Comparison of ENCODE assay signal across 2 cellular contexts in the genomic region with DNA sequence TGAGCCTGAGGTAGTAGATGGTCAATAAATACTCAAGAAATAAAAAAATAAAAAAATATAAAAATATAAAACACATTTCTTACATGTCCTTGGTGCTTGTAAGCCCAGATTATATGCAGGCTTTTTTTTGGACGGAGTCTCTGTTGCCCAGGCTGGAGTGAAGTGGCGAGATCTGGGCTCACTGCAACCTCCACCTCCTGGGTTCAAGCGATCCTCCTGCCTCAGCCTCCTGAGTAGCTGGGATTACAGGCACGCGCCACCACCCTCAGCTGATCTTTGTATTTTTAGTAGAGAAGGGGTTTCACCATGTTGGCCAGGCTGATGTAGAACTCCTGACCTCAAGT.
A peak's percentile ranks its signal among the peaks of the same experiment; 100 is the strongest.
TF ChIP-seq lines count a peak whose summit lies in the region.

No MANE protein-coding gene starts in this region.

TF ChIP-seq in IMR-90, 13 proteins besides CTCF, POLR2A, EP300 and RAD21:
- TF ChIP-seq BHLHE40 (IDR thresholded peaks at IDR 0.05; ENCODE audit: low read depth, low read length) = peak; percentile 65; the same call in 1 of the 2 replicates

TF ChIP-seq in HepG2, 621 proteins besides CTCF, POLR2A, EP300 and RAD21:
- peak; percentile 11; the same call in 1 of the 2 replicates for TF ChIP-seq KDM5B (CRISPR knock-in tag; IDR thresholded peaks at IDR 0.05; ENCODE audit: borderline replicate concordance)
- peak; percentile 96 for TF ChIP-seq ZMYM3 (CRISPR knock-in tag; IDR thresholded peaks at IDR 0.05)
- TF ChIP-seq ADNP (CRISPR knock-in tag; IDR thresholded peaks at IDR 0.05) = peak; percentile 77
- 0 out of 2 replicates have a peak, but pooled peaks have one; percentile 12 for TF ChIP-seq HDAC2 (CRISPR knock-in tag; IDR thresholded peaks at IDR 0.05)
- TF ChIP-seq ZNF770 (CRISPR knock-in tag; IDR thresholded peaks at IDR 0.05) = peak; percentile 99
- TF ChIP-seq KDM1A (CRISPR knock-in tag; IDR thresholded peaks at IDR 0.05) = peak; percentile 78; the same call in 1 of the 2 replicates
- TF ChIP-seq ZMYM2 (CRISPR knock-in tag; IDR thresholded peaks at IDR 0.05) = peak; percentile 74; the same call in 1 of the 2 replicates
- TF ChIP-seq HIVEP1 (CRISPR knock-in tag; IDR thresholded peaks at IDR 0.05) = peak; percentile 19; the same call in 1 of the 2 replicates
- peak; percentile 78; the same call in 1 of the 2 replicates for TF ChIP-seq ZNF460 (CRISPR knock-in tag; IDR thresholded peaks at IDR 0.05; ENCODE audit: borderline replicate concordance)
- TF ChIP-seq, protein P1, sequence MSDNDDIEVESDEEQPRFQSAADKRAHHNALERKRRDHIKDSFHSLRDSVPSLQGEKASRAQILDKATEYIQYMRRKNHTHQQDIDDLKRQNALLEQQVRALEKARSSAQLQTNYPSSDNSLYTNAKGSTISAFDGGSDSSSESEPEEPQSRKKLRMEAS (IDR thresholded peaks at IDR 0.05) = 0 out of 2 replicates have a peak, but pooled peaks have one; percentile 3
